8 cellular contexts compared by ENCODE assay signal in genomic region chr2:102064679-102065674, GRCh38.
DNase-seq lines count a peak whose midpoint lies in the region; ATAC-seq and TF ChIP-seq lines count a peak whose summit lies in the region.

No MANE protein-coding gene starts in this region.

- no peaks in the 10 kb centered on the region for H3K9me3 ChIP-seq in MM.1S (replicated peaks; ENCODE audit: insufficient read depth, low read length)
- no peaks in the 10 kb centered on the region for H3K9me3 ChIP-seq in HAP-1

- H3K27me3 ChIP-seq in MM.1S (replicated peaks; ENCODE audit: insufficient read depth, low read length) = no peaks in the 10 kb centered on the region
- H3K27me3 ChIP-seq in HAP-1 (ENCODE audit: low read depth) = no peaks in the 10 kb centered on the region

- H3K27me3 Mint-ChIP-seq in activated CD4-positive, alpha-beta memory T cell treated with anti-CD3 and anti-CD28 coated beads for 36 hours = peaks cover 7% of the 10 kb centered on the region

- no peak overlapping the region for H2AFZ ChIP-seq in MM.1S (ENCODE audit: low read length)

- intact Hi-C loops in activated CD4-positive, alpha-beta memory T cell treated with anti-CD3 and anti-CD28 coated beads for 36 hours (cut with micrococcal nuclease) = no loop called here
- intact Hi-C loops in left ventricle myocardium superior (cut with micrococcal nuclease) = no loop called here

- DNase-seq in ELR (ENCODE audit: low read depth) (peak; percentile 46), left ventricle myocardium superior (no peak), skeletal muscle cell (ENCODE audit: low read depth) (no peak), MM.1S (no peak), HAP-1 (ENCODE audit: low spot score in 2 of 2) (no peak), iPS-NIHi7 (ENCODE audit: extremely low spot score) (no peak)
- DNase-seq in activated CD4-positive, alpha-beta memory T cell treated with anti-CD3 and anti-CD28 coated beads for 36 hours = no peak

- H3K4me1 Mint-ChIP-seq in activated CD4-positive, alpha-beta memory T cell treated with anti-CD3 and anti-CD28 coated beads for 36 hours (ENCODE audit: low read depth) = peaks cover 41% of the 10 kb centered on the region

- H3K36me3 ChIP-seq in MM.1S (replicated peaks; ENCODE audit: insufficient read depth, low read length) (no peaks in the 10 kb centered on the region), HAP-1 (replicated peaks) (no peaks in the 10 kb centered on the region)

- CTCF ChIA-PET in activated CD4-positive, alpha-beta memory T cell treated with anti-CD3 and anti-CD28 coated beads for 36 hours (lab: Charles Lee) = interaction anchor here (1.0 to 3.1 kb wide), 7 partner anchors 18 to 181 kb away, joined by 3 to 9 read pairs (median 4); no protein-coding TSS in a partner anchor

- peak; percentile 10 for ATAC-seq in left ventricle myocardium superior
- no peak for ATAC-seq in HG02623 (IDR thresholded peaks at IDR 0.05; ENCODE audit: unreplicated experiment)

- H3K9me2 ChIP-seq in MM.1S (replicated peaks; ENCODE audit: insufficient read depth, low read length) = no peaks in the 10 kb centered on the region

- H3K9me3 Mint-ChIP-seq in activated CD4-positive, alpha-beta memory T cell treated with anti-CD3 and anti-CD28 coated beads for 36 hours = no peaks in the 10 kb centered on the region

- POLR2A ChIA-PET in activated CD4-positive, alpha-beta memory T cell treated with anti-CD3 and anti-CD28 coated beads for 36 hours (lab: Charles Lee) = interaction anchor here (0.8 to 5.3 kb wide), 6 partner anchors 17 to 176 kb away, joined by 3 to 76 read pairs (median 3); no protein-coding TSS in a partner anchor

- H3K4me2 ChIP-seq in MM.1S (ENCODE audit: low read depth, low read length) = no peak overlapping the region

- H3K4me3 ChIP-seq in skeletal muscle cell (ENCODE audit: low read depth, low read length) (peak overlapping the region; percentile 20), MM.1S (ENCODE audit: low read length) (no peak overlapping the region), HAP-1 (no peak overlapping the region)

- no peak for TF ChIP-seq CTCF in MM.1S (IDR thresholded peaks at IDR 0.05; ENCODE audit: low read length)

- peak overlapping the region; percentile 31 for H3K4me3 Mint-ChIP-seq in activated CD4-positive, alpha-beta memory T cell treated with anti-CD3 and anti-CD28 coated beads for 36 hours

- H3K36me3 Mint-ChIP-seq in activated CD4-positive, alpha-beta memory T cell treated with anti-CD3 and anti-CD28 coated beads for 36 hours = peaks cover 3% of the 10 kb centered on the region

- H3K79me2 ChIP-seq in MM.1S (ENCODE audit: low read length) = no peaks in the 10 kb centered on the region

- H3F3A ChIP-seq in MM.1S (ENCODE audit: insufficient read depth, low read length) = no peaks in the 10 kb centered on the region

- peak overlapping the region; percentile 88 for H3K27ac Mint-ChIP-seq in activated CD4-positive, alpha-beta memory T cell treated with anti-CD3 and anti-CD28 coated beads for 36 hours

- H3K4me1 ChIP-seq in MM.1S (ENCODE audit: low read length) (no peaks in the 10 kb centered on the region), HAP-1 (no peaks in the 10 kb centered on the region)

- H3K9ac ChIP-seq in MM.1S (ENCODE audit: low read length) = no peak overlapping the region

- H4K20me1 ChIP-seq in MM.1S (ENCODE audit: insufficient read depth, low read length) = no peaks in the 10 kb centered on the region

- in situ Hi-C loops in HAP-1 (cut with MboI; ENCODE audit: low sequenced_read_pairs) = no loop called here

- H3K27ac ChIP-seq in MM.1S (ENCODE audit: low read length) = no peak overlapping the region
